Comparison of ENCODE assay signal across 8 cellular contexts in genomic region chr1:93348104-93348780, GRCh38. TPM values are rescaled to one million over a fixed set of nuclear protein-coding genes. Genes with fewer than 3 reads are reported as not detected.
DNase-seq lines count a peak whose midpoint lies in the region; ATAC-seq, FAIRE-seq and TF ChIP-seq lines count a peak whose summit lies in the region.

No MANE protein-coding gene starts in this region.

- DNase-seq in HCT116 (ENCODE audit: low read depth, low spot score) (no peak), fibroblast of the aortic adventitia (ENCODE audit: low read depth) (no peak), RCC 7860 (ENCODE audit: low spot score) (no peak), GM20000 (ENCODE audit: low spot score) (no peak)

- peaks cover 0 to 2% of the 10 kb centered on the region in 2 experiments; a peak in 2 of 4 replicates for H3K36me3 ChIP-seq in HCT116 (ENCODE audit: control insufficient read depth in 1 of 2, insufficient read depth in 2 of 2, low read length in 2 of 2)
- H3K36me3 ChIP-seq in SU-DHL-6 (ENCODE audit: low read length): peaks cover 34% of the 10 kb centered on the region
- H3K36me3 ChIP-seq in skeletal muscle satellite cell (ENCODE audit: insufficient read depth, low read length): peaks cover 3% of the 10 kb centered on the region

- no peak for TF ChIP-seq POLR2A in HCT116 (IDR thresholded peaks at IDR 0.05; ENCODE audit: borderline replicate concordance, extremely low read depth, insufficient read depth, insufficient read length)

- CTCF ChIA-PET in HCT116 (lab: Charles Lee): no interaction called here

- no peak for TF ChIP-seq CTCF in HCT116 (IDR thresholded peaks at IDR 0.05 in 2 of 3, conservative IDR thresholded peaks at IDR 0.05 in 1 of 3; ENCODE audit: borderline replicate concordance in 1 of 3, insufficient read depth in 1 of 3, low read depth in 2 of 3, low read length in 2 of 3)
- no peak for TF ChIP-seq CTCF in SU-DHL-6 (IDR thresholded peaks at IDR 0.05; ENCODE audit: insufficient read depth, low read length, poor library complexity, severe bottlenecking)
- no peak for TF ChIP-seq CTCF in fibroblast of the aortic adventitia (IDR thresholded peaks at IDR 0.05; ENCODE audit: insufficient read depth, low read length)
- TF ChIP-seq CTCF in GM20000 (IDR thresholded peaks at IDR 0.05; ENCODE audit: extremely low read depth, missing control alignments): no peak

- H3K27ac ChIP-seq in HCT116 (ENCODE audit: low read depth, low read length): no peak overlapping the region
- H3K27ac ChIP-seq in SU-DHL-6 (ENCODE audit: low read depth, low read length): no peak overlapping the region

- no peak for ATAC-seq in HCT116
- no peak for ATAC-seq in HG03025 (IDR thresholded peaks at IDR 0.05; ENCODE audit: low FRiP score, unreplicated experiment)
- ATAC-seq in GM18519 (IDR thresholded peaks at IDR 0.05; ENCODE audit: low FRiP score, unreplicated experiment): no peak

- no peak for FAIRE-seq in RCC 7860 (lab: Jason Lieb, UNC)

- H3K9ac ChIP-seq in HCT116 (ENCODE audit: low read length) (peak overlapping the region; percentile 94; the same call in 1 of the 2 replicates), SU-DHL-6 (ENCODE audit: low read length) (peak overlapping the region; percentile 88), skeletal muscle satellite cell (ENCODE audit: low read depth, low read length) (peak overlapping the region; percentile 99)

- peaks cover 94% of the 10 kb centered on the region for H3K79me2 ChIP-seq in HCT116 (ENCODE audit: insufficient read depth, low read length)
- peaks cover 97% of the 10 kb centered on the region for H3K79me2 ChIP-seq in SU-DHL-6 (ENCODE audit: insufficient read depth, low read length)

- peaks cover 7 to 24% of the 10 kb centered on the region in 2 experiments for H3K4me1 ChIP-seq in HCT116 (ENCODE audit: control insufficient read depth in 1 of 2, insufficient read depth in 2 of 2, low read length in 2 of 2)
- H3K4me1 ChIP-seq in skeletal muscle satellite cell (ENCODE audit: control insufficient read depth, insufficient read depth, low read length): peaks cover 19% of the 10 kb centered on the region

- no peaks in the 10 kb centered on the region for H3K9me3 ChIP-seq in HCT116 (ENCODE audit: control insufficient read depth in 1 of 2, insufficient read depth in 1 of 2, low read depth in 1 of 2, low read length in 2 of 2)
- H3K9me3 ChIP-seq in SU-DHL-6 (ENCODE audit: insufficient read depth, low read length): no peaks in the 10 kb centered on the region
- H3K9me3 ChIP-seq in skeletal muscle satellite cell (replicated peaks; ENCODE audit: low read length): no peaks in the 10 kb centered on the region

- H4K20me1 ChIP-seq in HCT116 (ENCODE audit: insufficient read depth) (peaks cover 9% of the 10 kb centered on the region; the same call in 1 of the 2 replicates), SU-DHL-6 (ENCODE audit: low read depth, low read length) (peaks cover 47% of the 10 kb centered on the region)

- H3K27me3 ChIP-seq in HCT116 (ENCODE audit: insufficient read depth, low read length) (no peaks in the 10 kb centered on the region), SU-DHL-6 (ENCODE audit: low read length) (no peaks in the 10 kb centered on the region), skeletal muscle satellite cell (ENCODE audit: control insufficient read depth, insufficient read depth, low read length) (no peaks in the 10 kb centered on the region)

- RAD21 ChIA-PET in HCT116 (lab: Charles Lee; ENCODE audit: low non-redundant PET in 1 of 2, low total read pairs in 2 of 2, uncharacterized antibody in 2 of 2, unreplicated experiment in 2 of 2): no interaction called here

- intact Hi-C loops in HCT116 (cut with micrococcal nuclease): no loop called here

- peaks cover 10% of the 10 kb centered on the region; the same call in 1 of the 2 replicates for H3F3A ChIP-seq in SU-DHL-6 (ENCODE audit: insufficient read depth)

- POLR2A ChIA-PET in HCT116 (lab: Charles Lee): no interaction called here

- no peak overlapping the region; a peak in 1 of 4 replicates for H3K4me3 ChIP-seq in HCT116 (replicated peaks in 1 of 2; ENCODE audit: low read depth in 1 of 2, low read length in 2 of 2)
- H3K4me3 ChIP-seq in SU-DHL-6 (ENCODE audit: insufficient read depth, low read length, poor library complexity, severe bottlenecking): peak overlapping the region; percentile 89
- H3K4me3 ChIP-seq in fibroblast of the aortic adventitia (ENCODE audit: low read depth, low read length): peak overlapping the region; percentile 88
- peak overlapping the region; percentile 97 for H3K4me3 ChIP-seq in skeletal muscle satellite cell (ENCODE audit: low read length)

- H2AFZ ChIP-seq in HCT116 (ENCODE audit: low read depth, low read length, poor library complexity, severe bottlenecking): no peak overlapping the region
- no peak overlapping the region for H2AFZ ChIP-seq in SU-DHL-6 (ENCODE audit: low read depth, low read length, severe bottlenecking)

- TF ChIP-seq RAD21 in HCT116 (IDR thresholded peaks at IDR 0.05; ENCODE audit: low read depth): no peak

- BruUV-seq in HCT116 (replicated peaks; lab: Mats Ljungman, UMichigan): no TSS peak

- H3K9me2 ChIP-seq in HCT116 (ENCODE audit: insufficient read depth): no peaks in the 10 kb centered on the region
- H3K9me2 ChIP-seq in SU-DHL-6 (replicated peaks; ENCODE audit: insufficient read depth, low read length): no peaks in the 10 kb centered on the region

- H3K4me2 ChIP-seq in HCT116 (ENCODE audit: low read length) (peak overlapping the region; percentile 83), SU-DHL-6 (ENCODE audit: low read depth, low read length, poor library complexity, severe bottlenecking) (peak overlapping the region; percentile 93), skeletal muscle satellite cell (ENCODE audit: low read length) (peak overlapping the region; percentile 92)

TF ChIP-seq in HCT116, 20 proteins besides CTCF, POLR2A, EP300 and RAD21:
- TF ChIP-seq ZNF274 (IDR thresholded peaks at IDR 0.05; ENCODE audit: low read depth, low read length) (no peak), POLR2AphosphoS5 (IDR thresholded peaks at IDR 0.05; ENCODE audit: low read depth, low read length) (no peak), JUND (IDR thresholded peaks at IDR 0.05) (no peak), SIN3A (IDR thresholded peaks at IDR 0.05; ENCODE audit: low read depth) (no peak), CEBPB (IDR thresholded peaks at IDR 0.05; ENCODE audit: low read depth) (no peak), EZH2 (IDR thresholded peaks at IDR 0.05) (no peak), SRF (IDR thresholded peaks at IDR 0.05; ENCODE audit: low read depth) (no peak), YY1 (IDR thresholded peaks at IDR 0.05; ENCODE audit: extremely low read depth, insufficient replicate concordance, low read depth, low read length) (no peak), TCF7L2 (IDR thresholded peaks at IDR 0.05; ENCODE audit: borderline replicate concordance, extremely low read depth, insufficient read depth, insufficient read length) (no peak), ATF3 (IDR thresholded peaks at IDR 0.05) (no peak), FOSL1 (IDR thresholded peaks at IDR 0.05; ENCODE audit: low read depth) (no peak), EGR1 (IDR thresholded peaks at IDR 0.05; ENCODE audit: low read depth) (no peak), CBX3 (IDR thresholded peaks at IDR 0.05; ENCODE audit: low read depth) (no peak), EZH2phosphoT487 (IDR thresholded peaks at IDR 0.05; ENCODE audit: borderline replicate concordance) (no peak)

RNA-seq across cellular contexts. Expression of gene DR1, which starts 2.5 kb away (rescaled TPM):
- total RNA-seq in HCT116 (2021; ENCODE audit: unreplicated experiment) (73.8 TPM), fibroblast of the aortic adventitia (ENCODE audit: low replicate concordance) (11.8 and 60.6 TPM in 2 replicates)
- 23.5 and 27.4 TPM in 2 replicates for polyA plus RNA-seq in HCT116 (2012)
- total RNA-seq in skeletal muscle satellite cell (2012; rRNA removed): 39.5 and 44.1 TPM in 2 replicates

Comparison
In these comparisons a context has a peak if more than half of its experiments do, and no peak if none do; other contexts are left out.
1. H3K4me3 ChIP-seq: peak in SU-DHL-6 (single experiment), fibroblast of the aortic adventitia (single experiment) and skeletal muscle satellite cell (single experiment); none in HCT116 (0 of 2).
2. Peak in every context shown above with its lines, with median percentiles within 50 percentile points of each other: H3K4me2 ChIP-seq and H3K9ac ChIP-seq.